In the genomic region with DNA sequence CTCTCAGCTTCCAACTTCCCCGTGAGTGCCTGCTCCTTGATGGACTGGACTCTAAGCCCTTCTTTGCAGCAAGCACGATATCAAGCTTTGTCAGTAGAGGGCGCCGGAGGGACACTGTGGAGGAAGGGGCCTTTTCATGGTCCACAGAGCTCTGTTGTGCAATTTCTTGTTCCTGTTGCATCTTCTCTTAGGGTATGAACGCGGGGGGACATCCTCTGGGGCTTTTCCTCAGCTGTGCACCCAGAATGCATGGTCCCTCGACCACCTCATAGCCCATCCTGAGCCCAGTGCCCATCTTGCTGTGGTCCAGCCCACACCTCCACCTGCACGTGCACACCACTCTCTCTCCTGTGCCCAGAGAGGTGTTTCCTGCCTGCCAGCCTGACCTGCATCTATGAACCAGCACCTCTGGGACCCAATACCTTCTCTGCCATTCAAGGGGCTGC, we compare ENCODE assay signal across 8 cellular contexts.
DNase-seq lines count a peak whose midpoint lies in the region; ATAC-seq and TF ChIP-seq lines count a peak whose summit lies in the region.

No MANE protein-coding gene starts in this region.

- DNase-seq in CD1c-positive myeloid dendritic cell (ENCODE audit: extremely low spot score) = peak; percentile 72
- DNase-seq in HL-60 (ENCODE audit: low read depth in 1 of 2, low spot score in 1 of 2) = peak; percentile 66 to 84
- DNase-seq in NCI-H69 (lab: John Stamatoyannopoulos, UW) = peak; percentile 83
- DNase-seq in activated CD8-positive, alpha-beta T cell treated with anti-CD3 and anti-CD28 coated beads for 36 hours = peak; percentile 83
- DNase-seq in epidermal melanocyte (ENCODE audit: insufficient read length, low spot score) = peak; percentile 38
- DNase-seq in mesenteric fat pad (ENCODE audit: low spot score) = peak; percentile 88
- peak; percentile 25 to 60 for DNase-seq in stimulated activated CD8-positive, alpha-beta memory T cell treated with anti-CD3 and anti-CD28 coated beads, Interleukin-7, amount 100 ng/mL, for 48 hours (ENCODE audit: extremely low read depth in 1 of 2, low read depth in 1 of 2)
- DNase-seq in T1000 (lab: John Stamatoyannopoulos, UW) = no peak

- H3K27ac ChIP-seq in HL-60 (replicated peaks) = no peak overlapping the region

- no peak overlapping the region for H3K4me3 Mint-ChIP-seq in activated CD8-positive, alpha-beta T cell treated with anti-CD3 and anti-CD28 coated beads for 36 hours

- peak; percentile 78 for TF ChIP-seq CTCF in HL-60 (IDR thresholded peaks at IDR 0.05; ENCODE audit: insufficient read depth, low read length)
- TF ChIP-seq CTCF in activated CD8-positive, alpha-beta T cell treated with anti-CD3 and anti-CD28 coated beads for 36 hours (IDR thresholded peaks at IDR 0.05) = peak; percentile 75

- no peaks in the 10 kb centered on the region for H3K36me3 Mint-ChIP-seq in activated CD8-positive, alpha-beta T cell treated with anti-CD3 and anti-CD28 coated beads for 36 hours (ENCODE audit: low read depth)

- peak; percentile 75 for ATAC-seq in activated CD8-positive, alpha-beta T cell treated with anti-CD3 and anti-CD28 coated beads for 36 hours

- intact Hi-C loops in activated CD8-positive, alpha-beta T cell treated with anti-CD3 and anti-CD28 coated beads for 36 hours (cut with micrococcal nuclease) = loop anchor here (10.0 kb wide), 1 partner anchor 312 kb away; no protein-coding TSS in a partner anchor

- no peaks in the 10 kb centered on the region for H3K27me3 Mint-ChIP-seq in activated CD8-positive, alpha-beta T cell treated with anti-CD3 and anti-CD28 coated beads for 36 hours

- no peaks in the 10 kb centered on the region for H3K27me3 ChIP-seq in HL-60 (ENCODE audit: insufficient read depth, poor library complexity, severe bottlenecking)

- H3K4me1 Mint-ChIP-seq in activated CD8-positive, alpha-beta T cell treated with anti-CD3 and anti-CD28 coated beads for 36 hours (ENCODE audit: low read depth) = no peaks in the 10 kb centered on the region

- CTCF ChIA-PET in activated CD8-positive, alpha-beta T cell treated with anti-CD3 and anti-CD28 coated beads for 36 hours (lab: Charles Lee) = interaction anchor here (0.6 to 1.6 kb wide), 9 partner anchors 11 to 293 kb away, joined by 3 to 7 read pairs (median 3); no protein-coding TSS in a partner anchor

- POLR2A ChIA-PET in activated CD8-positive, alpha-beta T cell treated with anti-CD3 and anti-CD28 coated beads for 36 hours (lab: Charles Lee) = no interaction called here

- H3K27ac Mint-ChIP-seq in activated CD8-positive, alpha-beta T cell treated with anti-CD3 and anti-CD28 coated beads for 36 hours = no peak overlapping the region

- no peaks in the 10 kb centered on the region for H3K9me3 Mint-ChIP-seq in activated CD8-positive, alpha-beta T cell treated with anti-CD3 and anti-CD28 coated beads for 36 hours

- no peak overlapping the region for H3K4me3 ChIP-seq in HL-60 (replicated peaks; ENCODE audit: insufficient read depth, low read length)
